Comparison of ENCODE assay signal across 9 cellular contexts in the genomic region with DNA sequence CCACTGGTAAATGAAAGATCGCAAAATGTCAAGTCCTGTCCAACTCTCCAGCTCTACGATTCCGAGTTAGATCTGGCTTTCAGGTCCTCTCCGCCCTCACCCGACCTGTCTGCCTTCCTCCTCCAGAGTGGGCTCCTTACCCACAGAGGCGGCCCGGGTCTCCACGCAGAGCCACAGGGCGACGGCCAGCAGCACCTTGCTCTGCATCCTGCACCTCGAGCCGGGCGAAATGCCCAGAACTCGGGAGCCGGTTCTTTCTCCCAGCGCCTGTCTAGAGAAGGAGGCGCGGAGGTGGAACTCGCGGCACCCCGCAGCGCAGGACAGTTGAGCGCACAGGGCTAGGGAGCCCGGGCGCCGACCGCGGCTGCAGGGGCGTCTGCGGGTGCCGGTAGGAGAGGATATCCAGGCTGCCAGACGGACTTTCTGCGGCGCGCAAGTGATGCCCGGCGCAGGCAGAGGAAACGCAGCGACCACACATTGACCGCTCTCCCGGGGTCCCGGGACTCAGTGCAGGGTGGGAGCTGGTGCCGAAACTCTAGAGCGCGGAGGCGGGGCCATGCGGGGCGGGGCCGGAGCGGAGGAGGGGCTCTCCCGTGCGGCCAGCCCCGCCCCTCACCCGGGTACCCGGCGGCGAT. TPM values are rescaled to one million over a fixed set of nuclear protein-coding genes. Genes with fewer than 3 reads are reported as not detected.
DNase-seq lines count a peak whose midpoint lies in the region; ATAC-seq, FAIRE-seq and TF ChIP-seq lines count a peak whose summit lies in the region.
"Had no signal": no experiment of that assay in that cellular context is flagged by ENCODE, and none has a peak within 500 bp of the region (broad histone marks: within the 10 kb centered on the region; RNA-seq: fewer than 3 reads in every experiment).

A gene (minus strand): TSS at position 509 of the 635 bp plus-strand sequence. CDS start 302 bp downstream, at position 207.

- H3K4me1 Mint-ChIP-seq in effector memory CD8-positive, alpha-beta T cell (ENCODE audit: low read depth in 2 of 2): no peaks in the 10 kb centered on the region

- no peak within 1 kb of the TSS for H3K4me2 ChIP-seq in HepG2 (ENCODE audit: low read depth, low read length)
- H3K4me2 ChIP-seq in mesendoderm (ENCODE audit: low read length): peak within 1 kb of the TSS; percentile 87

- H2BK120ac ChIP-seq in mesendoderm (ENCODE audit: low read depth, low read length): no peak within 1 kb of the TSS

- intact Hi-C loops in HepG2 (cut with micrococcal nuclease; ENCODE audit: unreplicated experiment): no loop called here

- POLR2A ChIA-PET in HepG2 (lab: Yijun Ruan, JAX): no interaction called here

- DNase-seq in HepG2 (ENCODE audit: low spot score): no peak
- DNase-seq in ecto neural progenitor cell (ENCODE audit: low spot score): peak; percentile 85
- peak; percentile 74 for DNase-seq in mesendoderm
- DNase-seq in urothelium cell line (ENCODE audit: low spot score): peak; percentile 74
- DNase-seq in effector memory CD8-positive, alpha-beta T cell: no peak
- DNase-seq in H54 (ENCODE audit: insufficient read length, low spot score): no peak

- no peak within 1 kb of the TSS for H2BK15ac ChIP-seq in mesendoderm (replicated peaks; ENCODE audit: low read depth)

- no peak within 1 kb of the TSS for H2AFZ ChIP-seq in HepG2 (ENCODE audit: low read length)

- no peak within 1 kb of the TSS for H3K4ac ChIP-seq in mesendoderm (ENCODE audit: low read depth, low read length)

- H3K36me3 Mint-ChIP-seq in effector memory CD8-positive, alpha-beta T cell (ENCODE audit: insufficient read depth): no peaks in the 10 kb centered on the region

- no peak within 1 kb of the TSS for H3K23ac ChIP-seq in mesendoderm (ENCODE audit: low read length)

- FAIRE-seq in HepG2 (lab: Jason Lieb, UNC) (no peak), urothelium cell line (lab: Jason Lieb, UNC) (no peak), H54 (lab: Jason Lieb, UNC) (no peak)

- peaks cover 26 to 53% of the 10 kb centered on the region in 2 donors for H3K27me3 Mint-ChIP-seq in effector memory CD8-positive, alpha-beta T cell

- peak within 1 kb of the TSS; percentile 29 for H3K18ac ChIP-seq in mesendoderm (ENCODE audit: low read length)

- H3K79me1 ChIP-seq in mesendoderm (ENCODE audit: low read length): no peaks in the 10 kb centered on the region

- ATAC-seq in HepG2: no peak
- ATAC-seq in effector memory CD8-positive, alpha-beta T cell (replicated peaks): no peak
- no peak for ATAC-seq in HG02798 (IDR thresholded peaks at IDR 0.05; ENCODE audit: poor library complexity, unreplicated experiment)

- TF ChIP-seq CTCF in liver (IDR thresholded peaks at IDR 0.05; ENCODE audit: low read depth, low read length, missing input control) (no peak), HepG2 (CRISPR knock-in tag; IDR thresholded peaks at IDR 0.05) (no peak)

- H3K9me3 Mint-ChIP-seq in effector memory CD8-positive, alpha-beta T cell: peaks cover 0 to 2% of the 10 kb centered on the region in 2 donors

- H3K4me3 Mint-ChIP-seq in effector memory CD8-positive, alpha-beta T cell: peak within 1 kb of the TSS in 1 of 2 donors; percentile 53

- CTCF ChIA-PET in HepG2 (lab: Yijun Ruan, JAX; ENCODE audit: low intra/inter-chr PET ratio, low total read pairs): no interaction called here

- H3K36me3 ChIP-seq in liver (ENCODE audit: control insufficient read depth in 4 of 4, insufficient read depth in 3 of 4, low read depth in 1 of 4, low read length in 3 of 4) (no peaks in the 10 kb centered on the region), HepG2 (replicated peaks in 1 of 2; ENCODE audit: control insufficient read depth in 1 of 2, insufficient read depth in 2 of 2, low read length in 2 of 2) (no peaks in the 10 kb centered on the region), mesendoderm (ENCODE audit: control insufficient read depth, insufficient read depth, low read length) (no peaks in the 10 kb centered on the region)

- TF ChIP-seq POLR2A in HepG2 (IDR thresholded peaks at IDR 0.05; ENCODE audit: insufficient read depth in 1 of 2, low read depth in 2 of 2, low read length in 2 of 2) (no peak), H54 (IDR thresholded peaks at IDR 0.05; ENCODE audit: low read depth, low read length) (no peak)

- no TSS peak for BruUV-seq in HepG2 (replicated peaks; lab: Mats Ljungman, UMichigan)

- H3K4me1 ChIP-seq in liver (ENCODE audit: control insufficient read depth in 4 of 4, insufficient read depth in 4 of 4, low read length in 3 of 4) (peaks cover 0 to 4% (median 0%) of the 10 kb centered on the region in 4 donors), HepG2 (ENCODE audit: insufficient read depth, low read length) (no peaks in the 10 kb centered on the region), mesendoderm (ENCODE audit: control insufficient read depth, low read depth, low read length) (no peaks in the 10 kb centered on the region)

- no peak within 1 kb of the TSS for H2AK5ac ChIP-seq in mesendoderm (ENCODE audit: low read length)

- H3K79me2 ChIP-seq in HepG2 (ENCODE audit: insufficient read depth, low read length) (no peaks in the 10 kb centered on the region), mesendoderm (ENCODE audit: control insufficient read depth, insufficient read depth, low read length) (peaks cover 35% of the 10 kb centered on the region)

- H3K27ac Mint-ChIP-seq in effector memory CD8-positive, alpha-beta T cell: no peak within 1 kb of the TSS

- H4K20me1 ChIP-seq in HepG2 (ENCODE audit: insufficient read depth, low read length): no peaks in the 10 kb centered on the region

- H3K9me3 ChIP-seq in liver (ENCODE audit: control insufficient read depth in 4 of 4, low read length in 3 of 4): no peaks in the 10 kb centered on the region
- no peaks in the 10 kb centered on the region for H3K9me3 ChIP-seq in HepG2 (ENCODE audit: low read length)

- WGBS in liver: 2% methylated on average over 57 of the region's 57 CpGs
- 49% methylated on average over 22 of the region's 57 CpGs for WGBS in HepG2 (ENCODE audit: low lambda C conversion rate)
- no CpG with 5 or more reads among the region's 57 CpGs for WGBS in mesendoderm (ENCODE audit: extremely low coverage, insufficient coverage, low lambda C conversion rate)

- in situ Hi-C loops in HepG2 (cut with HindIII; ENCODE audit: extremely low pct_ligation_motif_present, low pct_unique_long_range_greater_than_20kb): no loop called here

- no peak for TF ChIP-seq RAD21 in liver (IDR thresholded peaks at IDR 0.05)
- no peak for TF ChIP-seq RAD21 in HepG2 (CRISPR knock-in tag; IDR thresholded peaks at IDR 0.05)

- H2BK5ac ChIP-seq in mesendoderm (ENCODE audit: low read length): no peak within 1 kb of the TSS

- H3K27me3 ChIP-seq in liver (ENCODE audit: control insufficient read depth in 4 of 4, insufficient read depth in 4 of 4, low read length in 3 of 4): peaks cover 0 to 9% (median 3%) of the 10 kb centered on the region in 4 donors
- H3K27me3 ChIP-seq in HepG2 (ENCODE audit: control insufficient read depth in 1 of 2, insufficient read depth in 2 of 2, low read length in 2 of 2): peaks cover 0 to 15% of the 10 kb centered on the region in 2 experiments; a peak in 3 of 5 replicates
- no peaks in the 10 kb centered on the region for H3K27me3 ChIP-seq in mesendoderm (ENCODE audit: insufficient read depth, low read length, poor library complexity)

- H4K5ac ChIP-seq in mesendoderm (ENCODE audit: low read length): no peak within 1 kb of the TSS

- no peak within 1 kb of the TSS for H4K8ac ChIP-seq in mesendoderm (ENCODE audit: low read depth, low read length)

- no peak for TF ChIP-seq EP300 in HepG2 (IDR thresholded peaks at IDR 0.05; ENCODE audit: low read depth in 2 of 2, low read length in 2 of 2)
- TF ChIP-seq EP300 in HepG2 (CRISPR knock-in tag; IDR thresholded peaks at IDR 0.05; ENCODE audit: borderline replicate concordance): no peak

- H3K4me3 ChIP-seq in liver (ENCODE audit: low read depth in 1 of 3, low read length in 3 of 3) (peak within 1 kb of the TSS; percentile 20 to 37 (median 35)), HepG2 (replicated peaks in 1 of 3; ENCODE audit: insufficient read depth in 1 of 3, low read depth in 2 of 3, low read length in 3 of 3) (no peak within 1 kb of the TSS), mesendoderm (ENCODE audit: low read length) (peak within 1 kb of the TSS; percentile 80)

- H3K56ac ChIP-seq in mesendoderm (ENCODE audit: low read length): peak within 1 kb of the TSS; percentile 89

- H3K27ac ChIP-seq in liver (ENCODE audit: low read depth in 1 of 2, low read length in 2 of 2) (peak within 1 kb of the TSS; percentile 1 to 46), HepG2 (ENCODE audit: extremely low read length, insufficient read depth, low read length) (no peak within 1 kb of the TSS), mesendoderm (ENCODE audit: low read depth, low read length) (no peak within 1 kb of the TSS)

- H3K9ac ChIP-seq in liver (ENCODE audit: low read depth in 1 of 2, low read length in 2 of 2): no peak within 1 kb of the TSS
- H3K9ac ChIP-seq in HepG2 (ENCODE audit: insufficient read depth, low read depth, low read length): no peak within 1 kb of the TSS
- peak within 1 kb of the TSS; percentile 89 for H3K9ac ChIP-seq in mesendoderm (ENCODE audit: low read length)

TF ChIP-seq in liver, 16 proteins besides CTCF, POLR2A, EP300 and RAD21 (continues in another document):
- TF ChIP-seq RXRA (IDR thresholded peaks at IDR 0.05): no peak

TF ChIP-seq in HepG2, 621 proteins besides CTCF, POLR2A, EP300 and RAD21 (continues in another document):
- TF ChIP-seq ZNF121 (CRISPR knock-in tag; IDR thresholded peaks at IDR 0.05): no peak

RNA-seq across cellular contexts. Expression of the gene that starts here (rescaled TPM):
- 10 to 100 TPM; 29.5 to 39.1 TPM for total RNA-seq in liver
- 10 to 100 TPM in 1 of 2 donors, 1 to 10 TPM in 1; 6.1 to 19.8 TPM for polyA plus RNA-seq in liver
- not detected in 2 replicates for total RNA-seq in HepG2 (2016; rRNA removed; fragmentation: Illumina TruSeq; extraction: Trizol)
- total RNA-seq in HepG2 (2016; cell fraction: cytosol; rRNA removed; fragmentation: Illumina TruSeq; extraction: Trizol; ENCODE audit: low read depth): not detected in 2 replicates
- not detected in 2 replicates for total RNA-seq in HepG2 (2016; cell fraction: insoluble cytoplasmic fraction; rRNA removed; fragmentation: Illumina TruSeq; extraction: Trizol)
- not detected in 2 replicates for total RNA-seq in HepG2 (2016; cell fraction: membrane; rRNA removed; fragmentation: Illumina TruSeq; extraction: Trizol)
- total RNA-seq in HepG2 (2016; cell fraction: nucleus; rRNA removed; fragmentation: Illumina TruSeq; extraction: Trizol): not detected in 2 replicates
- polyA plus RNA-seq in HepG2 (2011; rRNA removed): not detected in 2 replicates
- not detected in 2 replicates for polyA plus RNA-seq in HepG2 (2011; cell fraction: cytosol; rRNA removed)
- not detected in 2 replicates for polyA plus RNA-seq in HepG2 (2011; cell fraction: nucleus; rRNA removed)
- polyA plus RNA-seq in HepG2 (2012): not detected in 2 replicates
- polyA plus RNA-seq in HepG2 (2016; cell fraction: cytosol; fragmentation: Illumina TruSeq; extraction: Trizol; ENCODE audit: low read depth): not detected in 2 replicates
- not detected in 2 replicates for polyA plus RNA-seq in HepG2 (2016; cell fraction: insoluble cytoplasmic fraction; fragmentation: Illumina TruSeq; extraction: Trizol; ENCODE audit: low read depth)
- not detected in 2 replicates for polyA plus RNA-seq in HepG2 (2016; cell fraction: membrane; fragmentation: Illumina TruSeq; extraction: Trizol; ENCODE audit: low read depth)
- polyA plus RNA-seq in HepG2 (2016; cell fraction: nucleus; fragmentation: Illumina TruSeq; extraction: Trizol; ENCODE audit: insufficient read depth, low read depth): not detected in 2 replicates
- polyA minus RNA-seq in HepG2 (2011; rRNA and poly(A)+ RNA removed; ENCODE audit: low replicate concordance): not detected in 2 replicates
- polyA minus RNA-seq in HepG2 (2011; cell fraction: cytosol; rRNA and poly(A)+ RNA removed): not detected in 2 replicates
- not detected in 2 replicates for polyA minus RNA-seq in HepG2 (2011; cell fraction: nucleus; rRNA and poly(A)+ RNA removed)
- polyA plus RNA-seq in mesendoderm (2013, experiment 1 of 2): 39.2 TPM
- 38.7 TPM for polyA plus RNA-seq in mesendoderm (2013, experiment 2 of 2)
- total RNA-seq: activated CD8-positive, alpha-beta memory T cell treated with anti-CD3 and anti-CD28 coated beads for 36 hours had no signal

Comparison
In these comparisons a context has a peak if more than half of its experiments do, and no peak if none do; other contexts are left out.
1. RNA of the gene that starts here (total RNA-seq): 29.5 to 39.1 TPM in liver; not detected in HepG2; every median in the first group is over 10 times any median in the second.
2. RNA of the gene that starts here (polyA plus RNA-seq): 6.1 to 19.8 TPM in liver; not detected in HepG2; every median in the first group is over 4 times any median in the second.
3. H3K27ac ChIP-seq: peak in liver (2 of 2); none in HepG2 (single experiment) and mesendoderm (single experiment).
4. H3K4me3 ChIP-seq: peak in liver (3 of 3) and mesendoderm (single experiment); none in HepG2 (0 of 3).
5. DNase-seq: peak in ecto neural progenitor cell (single experiment), mesendoderm (single experiment) and urothelium cell line (single experiment); none in HepG2 (single experiment), effector memory CD8-positive, alpha-beta T cell (0 of 3) and H54 (single experiment).